ENCODE assay signal across 2 cellular contexts in the genomic region with DNA sequence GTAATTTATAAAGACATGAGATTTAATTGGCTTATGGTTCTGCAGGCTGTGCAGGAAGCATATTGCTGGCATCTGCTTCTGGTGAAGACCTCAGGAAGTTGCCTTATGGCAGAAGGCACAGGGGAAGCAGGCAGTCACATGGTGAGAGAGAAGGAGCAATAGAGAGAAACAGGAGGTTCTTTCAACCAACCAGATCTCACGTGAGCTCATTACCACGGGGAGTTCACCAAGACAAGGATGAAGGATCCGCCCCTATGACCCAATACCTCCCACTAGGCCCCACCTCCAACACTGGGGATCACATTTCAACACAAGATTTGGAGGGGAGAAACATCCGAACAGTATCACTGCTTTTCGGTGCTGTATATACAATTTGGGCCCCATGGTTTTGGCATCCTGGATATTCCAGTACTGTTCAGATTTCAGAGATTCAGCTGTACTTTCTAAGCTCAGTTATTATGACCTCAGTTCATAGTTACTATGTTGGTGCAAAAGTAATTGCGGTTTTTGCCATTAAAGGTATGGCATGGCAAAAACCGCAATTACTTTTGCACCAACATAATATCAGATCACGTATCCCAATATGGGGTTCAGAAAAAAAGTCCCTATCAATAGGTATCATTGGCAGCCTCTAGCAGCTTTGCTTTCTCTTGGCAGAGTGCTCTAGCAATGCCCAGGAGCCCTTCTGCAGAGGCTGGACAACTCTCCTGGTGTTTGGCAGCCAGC.
TF ChIP-seq lines count a peak whose summit lies in the region.

No MANE protein-coding gene starts in this region.

TF ChIP-seq in HepG2, 621 proteins besides CTCF, POLR2A, EP300 and RAD21:
- TF ChIP-seq, protein P1, sequence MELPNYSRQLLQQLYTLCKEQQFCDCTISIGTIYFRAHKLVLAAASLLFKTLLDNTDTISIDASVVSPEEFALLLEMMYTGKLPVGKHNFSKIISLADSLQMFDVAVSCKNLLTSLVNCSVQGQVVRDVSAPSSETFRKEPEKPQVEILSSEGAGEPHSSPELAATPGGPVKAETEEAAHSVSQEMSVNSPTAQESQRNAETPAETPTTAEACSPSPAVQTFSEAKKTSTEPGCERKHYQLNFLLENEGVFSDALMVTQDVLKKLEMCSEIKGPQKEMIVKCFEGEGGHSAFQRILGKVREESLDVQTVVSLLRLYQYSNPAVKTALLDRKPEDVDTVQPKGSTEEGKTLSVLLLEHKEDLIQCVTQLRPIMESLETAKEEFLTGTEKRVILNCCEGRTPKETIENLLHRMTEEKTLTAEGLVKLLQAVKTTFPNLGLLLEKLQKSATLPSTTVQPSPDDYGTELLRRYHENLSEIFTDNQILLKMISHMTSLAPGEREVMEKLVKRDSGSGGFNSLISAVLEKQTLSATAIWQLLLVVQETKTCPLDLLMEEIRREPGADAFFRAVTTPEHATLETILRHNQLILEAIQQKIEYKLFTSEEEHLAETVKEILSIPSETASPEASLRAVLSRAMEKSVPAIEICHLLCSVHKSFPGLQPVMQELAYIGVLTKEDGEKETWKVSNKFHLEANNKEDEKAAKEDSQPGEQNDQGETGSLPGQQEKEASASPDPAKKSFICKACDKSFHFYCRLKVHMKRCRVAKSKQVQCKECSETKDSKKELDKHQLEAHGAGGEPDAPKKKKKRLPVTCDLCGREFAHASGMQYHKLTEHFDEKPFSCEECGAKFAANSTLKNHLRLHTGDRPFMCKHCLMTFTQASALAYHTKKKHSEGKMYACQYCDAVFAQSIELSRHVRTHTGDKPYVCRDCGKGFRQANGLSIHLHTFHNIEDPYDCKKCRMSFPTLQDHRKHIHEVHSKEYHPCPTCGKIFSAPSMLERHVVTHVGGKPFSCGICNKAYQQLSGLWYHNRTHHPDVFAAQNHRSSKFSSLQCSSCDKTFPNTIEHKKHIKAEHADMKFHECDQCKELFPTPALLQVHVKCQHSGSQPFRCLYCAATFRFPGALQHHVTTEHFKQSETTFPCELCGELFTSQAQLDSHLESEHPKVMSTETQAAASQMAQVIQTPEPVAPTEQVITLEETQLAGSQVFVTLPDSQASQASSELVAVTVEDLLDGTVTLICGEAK (IDR thresholded peaks at IDR 0.05): peak; percentile 32; the same call in 1 of the 2 replicates
- TF ChIP-seq, protein P1 (CRISPR knock-in tag; IDR thresholded peaks at IDR 0.05): no peak
- no peak for TF ChIP-seq MYC (CRISPR knock-in tag; IDR thresholded peaks at IDR 0.05; ENCODE audit: borderline replicate concordance)

TF ChIP-seq in K562, 482 proteins besides CTCF, POLR2A, EP300 and RAD21 (continued from another document):
- TF ChIP-seq, protein P2, sequence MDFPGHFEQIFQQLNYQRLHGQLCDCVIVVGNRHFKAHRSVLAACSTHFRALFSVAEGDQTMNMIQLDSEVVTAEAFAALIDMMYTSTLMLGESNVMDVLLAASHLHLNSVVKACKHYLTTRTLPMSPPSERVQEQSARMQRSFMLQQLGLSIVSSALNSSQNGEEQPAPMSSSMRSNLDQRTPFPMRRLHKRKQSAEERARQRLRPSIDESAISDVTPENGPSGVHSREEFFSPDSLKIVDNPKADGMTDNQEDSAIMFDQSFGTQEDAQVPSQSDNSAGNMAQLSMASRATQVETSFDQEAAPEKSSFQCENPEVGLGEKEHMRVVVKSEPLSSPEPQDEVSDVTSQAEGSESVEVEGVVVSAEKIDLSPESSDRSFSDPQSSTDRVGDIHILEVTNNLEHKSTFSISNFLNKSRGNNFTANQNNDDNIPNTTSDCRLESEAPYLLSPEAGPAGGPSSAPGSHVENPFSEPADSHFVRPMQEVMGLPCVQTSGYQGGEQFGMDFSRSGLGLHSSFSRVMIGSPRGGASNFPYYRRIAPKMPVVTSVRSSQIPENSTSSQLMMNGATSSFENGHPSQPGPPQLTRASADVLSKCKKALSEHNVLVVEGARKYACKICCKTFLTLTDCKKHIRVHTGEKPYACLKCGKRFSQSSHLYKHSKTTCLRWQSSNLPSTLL (IDR thresholded peaks at IDR 0.05): peak; percentile 74
- peak; percentile 46 for TF ChIP-seq CEBPB (tag; IDR thresholded peaks at IDR 0.05)
- TF ChIP-seq, protein P3, sequence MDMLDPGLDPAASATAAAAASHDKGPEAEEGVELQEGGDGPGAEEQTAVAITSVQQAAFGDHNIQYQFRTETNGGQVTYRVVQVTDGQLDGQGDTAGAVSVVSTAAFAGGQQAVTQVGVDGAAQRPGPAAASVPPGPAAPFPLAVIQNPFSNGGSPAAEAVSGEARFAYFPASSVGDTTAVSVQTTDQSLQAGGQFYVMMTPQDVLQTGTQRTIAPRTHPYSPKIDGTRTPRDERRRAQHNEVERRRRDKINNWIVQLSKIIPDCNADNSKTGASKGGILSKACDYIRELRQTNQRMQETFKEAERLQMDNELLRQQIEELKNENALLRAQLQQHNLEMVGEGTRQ (CRISPR knock-in tag; IDR thresholded peaks at IDR 0.05): 0 out of 2 replicates have a peak, but pooled peaks have one; percentile 26
- peak; percentile 29; the same call in 1 of the 2 replicates for TF ChIP-seq ATF7 (IDR thresholded peaks at IDR 0.05)
- TF ChIP-seq, protein P4, sequence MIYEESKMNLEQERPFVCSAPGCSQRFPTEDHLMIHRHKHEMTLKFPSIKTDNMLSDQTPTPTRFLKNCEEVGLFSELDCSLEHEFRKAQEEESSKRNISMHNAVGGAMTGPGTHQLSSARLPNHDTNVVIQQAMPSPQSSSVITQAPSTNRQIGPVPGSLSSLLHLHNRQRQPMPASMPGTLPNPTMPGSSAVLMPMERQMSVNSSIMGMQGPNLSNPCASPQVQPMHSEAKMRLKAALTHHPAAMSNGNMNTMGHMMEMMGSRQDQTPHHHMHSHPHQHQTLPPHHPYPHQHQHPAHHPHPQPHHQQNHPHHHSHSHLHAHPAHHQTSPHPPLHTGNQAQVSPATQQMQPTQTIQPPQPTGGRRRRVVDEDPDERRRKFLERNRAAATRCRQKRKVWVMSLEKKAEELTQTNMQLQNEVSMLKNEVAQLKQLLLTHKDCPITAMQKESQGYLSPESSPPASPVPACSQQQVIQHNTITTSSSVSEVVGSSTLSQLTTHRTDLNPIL (CRISPR knock-in tag; IDR thresholded peaks at IDR 0.05): no peak
- peak; percentile 70 for TF ChIP-seq BHLHE40 (IDR thresholded peaks at IDR 0.05; ENCODE audit: low read length)
- no peak for TF ChIP-seq ZBTB7A (IDR thresholded peaks at IDR 0.05; ENCODE audit: borderline replicate concordance, control insufficient read depth, low read depth, low read length)
- TF ChIP-seq CHCHD3 (CRISPR knock-in tag; IDR thresholded peaks at IDR 0.05): no peak
- TF ChIP-seq GABPA (tag; conservative IDR thresholded peaks at IDR 0.05; ENCODE audit: low read depth): no peak
- TF ChIP-seq, protein P1 (IDR thresholded peaks at IDR 0.05): peak; percentile 85
- TF ChIP-seq, protein P1 (CRISPR knock-in tag; IDR thresholded peaks at IDR 0.05): no peak
- TF ChIP-seq HMG20A (CRISPR knock-in tag; conservative IDR thresholded peaks at IDR 0.05): no peak
- no peak for TF ChIP-seq SRSF1 (IDR thresholded peaks at IDR 0.05; ENCODE audit: low read depth, low read length)
